In genomic region chr1:12457771-12458170, GRCh38 we compare ENCODE assay signal across 17 cellular contexts.
A peak's percentile ranks its signal among the peaks of the same experiment; 100 is the strongest.
DNase-seq lines count a peak whose midpoint lies in the region; ATAC-seq and TF ChIP-seq lines count a peak whose summit lies in the region.
"Had no signal": no experiment of that assay in that cellular context is flagged by ENCODE, and none has a peak within 500 bp of the region (broad histone marks: within the 10 kb centered on the region; RNA-seq: fewer than 3 reads in every experiment).

No MANE protein-coding gene starts in this region.

- no peaks in the 10 kb centered on the region for H3K27me3 Mint-ChIP-seq in activated T-cell treated with anti-CD3 and anti-CD28 coated beads, Interleukin-2, amount 50 U/mL, for 72 hours (ENCODE audit: low read depth)
- no peaks in the 10 kb centered on the region for H3K27me3 Mint-ChIP-seq in activated CD4-positive, alpha-beta T cell treated with anti-CD3 and anti-CD28 coated beads, Interleukin-2, amount 10 ng/mL, durations not matched to agents 24 days and 14 days
- H3K27me3 Mint-ChIP-seq: activated T-cell treated with anti-CD3 and anti-CD28 coated beads, Interleukin-2, amount 50 U/mL, for 24 hours; stimulated activated naive CD8-positive, alpha-beta T cell treated with anti-CD3 and anti-CD28 coated beads, Interleukin-15, Interleukin-2, amounts not matched to agents 100 ng/mL and 50 ng/mL, for 24 hours had no signal

- TF ChIP-seq CTCF in Panc1 (IDR thresholded peaks at IDR 0.05) (no peak), fibroblast of villous mesenchyme (IDR thresholded peaks at IDR 0.05; ENCODE audit: insufficient read depth, low read depth, low read length) (no peak)

- H3K36me3 ChIP-seq in ACC112 (ENCODE audit: insufficient read depth, low read length) (peaks cover 16% of the 10 kb centered on the region), Panc1 (ENCODE audit: control insufficient read depth, insufficient read depth, low read length) (no peaks in the 10 kb centered on the region)
- H3K36me3 ChIP-seq: neural progenitor cell had no signal

- peaks cover 4 to 20% of the 10 kb centered on the region in 2 donors for H3K36me3 Mint-ChIP-seq in activated T-cell treated with anti-CD3 and anti-CD28 coated beads, Interleukin-2, amount 50 U/mL, for 72 hours (ENCODE audit: insufficient read depth in 2 of 2)
- H3K36me3 Mint-ChIP-seq in activated CD4-positive, alpha-beta T cell treated with anti-CD3 and anti-CD28 coated beads, Interleukin-2, amount 10 ng/mL, durations not matched to agents 24 days and 14 days (ENCODE audit: low read depth), result peaks cover 55% of the 10 kb centered on the region

- intact Hi-C loops in Panc1 (cut with micrococcal nuclease; ENCODE audit: unreplicated experiment), result no loop called here
- intact Hi-C loops in sciatic nerve (cut with DNase I), result loop anchor here (10.0 kb wide), 1 partner anchor 157 kb away; the partner anchor contains the start of gene DHRS3
- intact Hi-C loops in activated CD4-positive, alpha-beta T cell treated with anti-CD3 and anti-CD28 coated beads, Interleukin-2, amount 10 ng/mL, durations not matched to agents 24 days and 14 days (cut with micrococcal nuclease), result no loop called here

- CTCF ChIA-PET in Panc1 (lab: Charles Lee), result no interaction called here

- no peak overlapping the region for H3K27ac Mint-ChIP-seq in activated T-cell treated with anti-CD3 and anti-CD28 coated beads, Interleukin-2, amount 50 U/mL, for 72 hours
- H3K27ac Mint-ChIP-seq in activated CD4-positive, alpha-beta T cell treated with anti-CD3 and anti-CD28 coated beads, Interleukin-2, amount 10 ng/mL, durations not matched to agents 24 days and 14 days, result no peak overlapping the region
- H3K27ac Mint-ChIP-seq: activated T-cell treated with anti-CD3 and anti-CD28 coated beads, Interleukin-2, amount 50 U/mL, for 24 hours; neural progenitor cell; T-helper 1 cell treated with Interleukin-12 subunit alpha and Interleukin-12 subunit beta and Interleukin-4 antibody, amounts not matched to agents 30 μg/mL and 1 μg/mL, for 36 hours had no signal

- H3K9me3 Mint-ChIP-seq in activated T-cell treated with anti-CD3 and anti-CD28 coated beads, Interleukin-2, amount 50 U/mL, for 72 hours, result no peaks in the 10 kb centered on the region
- no peaks in the 10 kb centered on the region for H3K9me3 Mint-ChIP-seq in activated CD4-positive, alpha-beta T cell treated with anti-CD3 and anti-CD28 coated beads, Interleukin-2, amount 10 ng/mL, durations not matched to agents 24 days and 14 days
- H3K9me3 Mint-ChIP-seq: activated T-cell treated with anti-CD3 and anti-CD28 coated beads, Interleukin-2, amount 50 U/mL, for 24 hours; neural progenitor cell; stimulated activated naive CD8-positive, alpha-beta T cell treated with anti-CD3 and anti-CD28 coated beads, Interleukin-15, Interleukin-2, amounts not matched to agents 100 ng/mL and 50 ng/mL, for 24 hours; T-helper 1 cell treated with Interleukin-12 subunit alpha and Interleukin-12 subunit beta and Interleukin-4 antibody, amounts not matched to agents 30 μg/mL and 1 μg/mL, for 36 hours had no signal

- no peaks in the 10 kb centered on the region for H3K9me3 ChIP-seq in Panc1 (ENCODE audit: control insufficient read depth, insufficient read depth, low read depth, low read length)

- no TSS peak for BruUV-seq in Panc1 (replicated peaks; lab: Mats Ljungman, UMichigan)

- H3K27me3 ChIP-seq in ACC112 (ENCODE audit: insufficient read depth, low read length), result no peaks in the 10 kb centered on the region
- H3K27me3 ChIP-seq in Panc1 (ENCODE audit: control insufficient read depth, insufficient read depth, low read length), result no peaks in the 10 kb centered on the region
- H3K27me3 ChIP-seq: neural progenitor cell had no signal

- peaks cover 61% of the 10 kb centered on the region for H3K4me1 Mint-ChIP-seq in activated T-cell treated with anti-CD3 and anti-CD28 coated beads, Interleukin-2, amount 50 U/mL, for 72 hours (ENCODE audit: low read depth)
- H3K4me1 Mint-ChIP-seq in activated CD4-positive, alpha-beta T cell treated with anti-CD3 and anti-CD28 coated beads, Interleukin-2, amount 10 ng/mL, durations not matched to agents 24 days and 14 days, result peaks cover 46% of the 10 kb centered on the region

- in situ Hi-C loops in Panc1 (cut with HindIII; ENCODE audit: low pct_unique_long_range_greater_than_20kb, low sequenced_read_pairs), result no loop called here

- ATAC-seq in Panc1, result no peak
- peak; percentile 83 for ATAC-seq in sciatic nerve
- ATAC-seq in HG03571 (IDR thresholded peaks at IDR 0.05; ENCODE audit: unreplicated experiment), result no peak
- ATAC-seq in activated T-cell treated with anti-CD3 and anti-CD28 coated beads, Interleukin-2, amount 50 U/mL, for 72 hours (replicated peaks in 1 of 2), result no peak

- H3K4me1 ChIP-seq in ACC112 (ENCODE audit: control insufficient read depth, insufficient read depth, low read length, unreplicated experiment), result peaks cover 58% of the 10 kb centered on the region
- peaks cover 35% of the 10 kb centered on the region for H3K4me1 ChIP-seq in Panc1 (ENCODE audit: control insufficient read depth, insufficient read depth, low read length)

- H3K27ac ChIP-seq in ACC112 (ENCODE audit: low read depth, low read length) (peak overlapping the region; percentile 55; the same call in 1 of the 2 replicates), Panc1 (ENCODE audit: low read length) (peak overlapping the region; percentile 57; the same call in 1 of the 2 replicates)
- H3K27ac ChIP-seq: neural progenitor cell had no signal

- H3K79me2 ChIP-seq in ACC112 (ENCODE audit: control insufficient read depth, insufficient read depth, low read length, unreplicated experiment), result no peaks in the 10 kb centered on the region

- no peak overlapping the region for H2AFZ ChIP-seq in ACC112 (ENCODE audit: low read length, unreplicated experiment)
- H2AFZ ChIP-seq: neural progenitor cell had no signal

- no peak overlapping the region for H3K4me3 ChIP-seq in ACC112 (ENCODE audit: low read depth, low read length)
- H3K4me3 ChIP-seq in Panc1 (ENCODE audit: low read depth in 2 of 2, low read length in 2 of 2), result no peak overlapping the region
- no peak overlapping the region for H3K4me3 ChIP-seq in fibroblast of villous mesenchyme (ENCODE audit: low read depth, low read length)
- H3K4me3 ChIP-seq: neural progenitor cell had no signal

- POLR2A ChIA-PET in Panc1 (lab: Charles Lee), result no interaction called here

- no peak overlapping the region for H3K4me3 Mint-ChIP-seq in activated T-cell treated with anti-CD3 and anti-CD28 coated beads, Interleukin-2, amount 50 U/mL, for 72 hours
- no peak overlapping the region for H3K4me3 Mint-ChIP-seq in activated CD4-positive, alpha-beta T cell treated with anti-CD3 and anti-CD28 coated beads, Interleukin-2, amount 10 ng/mL, durations not matched to agents 24 days and 14 days
- H3K4me3 Mint-ChIP-seq: activated T-cell treated with anti-CD3 and anti-CD28 coated beads, Interleukin-2, amount 50 U/mL, for 24 hours; neural progenitor cell; stimulated activated naive CD8-positive, alpha-beta T cell treated with anti-CD3 and anti-CD28 coated beads, Interleukin-15, Interleukin-2, amounts not matched to agents 100 ng/mL and 50 ng/mL, for 24 hours; T-helper 1 cell treated with Interleukin-12 subunit alpha and Interleukin-12 subunit beta and Interleukin-4 antibody, amounts not matched to agents 30 μg/mL and 1 μg/mL, for 36 hours had no signal

- DNase-seq in Panc1 (ENCODE audit: low read depth, low spot score), result no peak
- DNase-seq in fibroblast of villous mesenchyme (ENCODE audit: low read depth), result peak; percentile 87
- no peak for DNase-seq in sciatic nerve (ENCODE audit: low spot score)
- DNase-seq in activated T-cell treated with anti-CD3 and anti-CD28 coated beads, Interleukin-2, amount 50 U/mL, for 72 hours, result no peak
- DNase-seq in activated CD4-positive, alpha-beta T cell treated with anti-CD3 and anti-CD28 coated beads, Interleukin-2, amount 10 ng/mL, durations not matched to agents 24 days and 14 days, result no peak
- DNase-seq in activated naive CD4-positive, alpha-beta T cell treated with anti-CD3 and anti-CD28 coated beads, Interleukin-2, amount 50 U/mL, for 16 hours, result no peak
- DNase-seq: activated T-cell treated with anti-CD3 and anti-CD28 coated beads, Interleukin-2, amount 50 U/mL, for 24 hours; DMS 273 treated with DMSO at 0.1 percent for 48 hours; H7; NCI-H1417 treated with DMSO at 0.1 percent for 48 hours; NCI-H510A treated with DMSO at 0.1 percent for 48 hours; small intestine had no signal
